In the genomic region with DNA sequence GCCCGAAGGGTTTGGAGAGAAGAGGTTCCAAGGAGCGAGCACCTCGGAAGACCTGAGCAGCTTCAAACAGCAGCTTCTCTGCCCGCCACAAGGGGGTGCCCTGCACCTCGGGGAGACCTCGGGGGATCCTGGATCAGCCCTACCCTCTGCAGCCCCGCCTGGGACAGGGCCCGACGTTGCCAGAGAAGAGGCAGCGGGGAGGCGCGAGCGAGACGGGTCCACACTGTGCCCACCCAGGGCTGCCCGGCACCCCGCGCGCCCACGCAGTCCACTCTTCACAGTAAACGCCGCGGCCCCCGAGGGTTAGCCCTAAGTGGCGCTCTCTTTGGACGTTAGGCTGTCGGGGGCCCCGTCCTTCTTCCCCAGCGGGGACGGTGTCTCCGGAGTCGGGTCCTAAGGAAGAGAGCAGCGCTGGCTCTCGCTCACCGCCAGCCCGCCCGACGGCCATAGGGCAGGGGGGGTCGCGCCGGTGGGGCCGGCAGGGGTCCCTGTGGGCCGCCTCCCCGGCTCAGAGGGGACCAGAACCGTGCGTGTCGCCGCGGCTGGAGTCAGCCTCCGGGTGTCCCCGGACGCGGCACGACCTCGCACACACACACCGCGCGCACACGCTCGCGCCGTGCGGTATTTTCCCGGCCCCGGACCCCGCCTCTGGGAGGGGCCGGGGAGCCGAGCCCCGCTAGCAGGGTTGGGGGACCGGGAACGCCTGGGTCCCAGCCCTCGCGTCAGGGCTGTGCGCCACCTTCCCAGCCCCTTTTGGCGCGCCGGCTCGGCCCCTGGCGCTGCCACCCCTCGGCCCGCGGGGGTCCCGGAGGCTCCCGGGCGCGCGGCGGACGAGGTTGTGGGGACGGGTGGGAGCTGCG, we compare ENCODE assay signal across 1 cellular context.
TF ChIP-seq lines count a peak whose summit lies in the region.

No MANE protein-coding gene starts in this region.

TF ChIP-seq in K562, 482 proteins besides CTCF, POLR2A, EP300 and RAD21 (continued from another document and continues in another):
- TF ChIP-seq, protein P1, sequence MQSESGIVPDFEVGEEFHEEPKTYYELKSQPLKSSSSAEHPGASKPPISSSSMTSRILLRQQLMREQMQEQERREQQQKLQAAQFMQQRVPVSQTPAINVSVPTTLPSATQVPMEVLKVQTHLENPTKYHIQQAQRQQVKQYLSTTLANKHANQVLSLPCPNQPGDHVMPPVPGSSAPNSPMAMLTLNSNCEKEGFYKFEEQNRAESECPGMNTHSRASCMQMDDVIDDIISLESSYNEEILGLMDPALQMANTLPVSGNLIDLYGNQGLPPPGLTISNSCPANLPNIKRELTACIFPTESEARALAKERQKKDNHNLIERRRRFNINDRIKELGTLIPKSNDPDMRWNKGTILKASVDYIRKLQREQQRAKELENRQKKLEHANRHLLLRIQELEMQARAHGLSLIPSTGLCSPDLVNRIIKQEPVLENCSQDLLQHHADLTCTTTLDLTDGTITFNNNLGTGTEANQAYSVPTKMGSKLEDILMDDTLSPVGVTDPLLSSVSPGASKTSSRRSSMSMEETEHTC (IDR thresholded peaks at IDR 0.05) = no peak
- TF ChIP-seq, protein P2, sequence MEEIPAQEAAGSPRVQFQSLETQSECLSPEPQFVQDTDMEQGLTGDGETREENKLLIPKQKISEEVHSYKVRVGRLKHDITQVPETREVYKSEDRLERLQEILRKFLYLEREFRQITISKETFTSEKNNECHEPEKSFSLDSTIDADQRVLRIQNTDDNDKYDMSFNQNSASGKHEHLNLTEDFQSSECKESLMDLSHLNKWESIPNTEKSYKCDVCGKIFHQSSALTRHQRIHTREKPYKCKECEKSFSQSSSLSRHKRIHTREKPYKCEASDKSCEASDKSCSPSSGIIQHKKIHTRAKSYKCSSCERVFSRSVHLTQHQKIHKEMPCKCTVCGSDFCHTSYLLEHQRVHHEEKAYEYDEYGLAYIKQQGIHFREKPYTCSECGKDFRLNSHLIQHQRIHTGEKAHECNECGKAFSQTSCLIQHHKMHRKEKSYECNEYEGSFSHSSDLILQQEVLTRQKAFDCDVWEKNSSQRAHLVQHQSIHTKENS (CRISPR knock-in tag; IDR thresholded peaks at IDR 0.05) = no peak
- TF ChIP-seq HSF4 (CRISPR knock-in tag; IDR thresholded peaks at IDR 0.05; ENCODE audit: borderline replicate concordance) (no peak), TRIM28 (IDR thresholded peaks at IDR 0.05) (no peak), ZNF12 (CRISPR knock-in tag; IDR thresholded peaks at IDR 0.05) (no peak), GABPB2 (CRISPR knock-in tag; conservative IDR thresholded peaks at IDR 0.05) (no peak), ZFP36 (IDR thresholded peaks at IDR 0.05; ENCODE audit: low read depth, low read length, partially characterized antibody) (no peak), MCM3 (IDR thresholded peaks at IDR 0.05) (no peak), NCOA6 (IDR thresholded peaks at IDR 0.05) (peak; percentile 85), L3MBTL2 (IDR thresholded peaks at IDR 0.05) (no peak), ZNF146 (CRISPR knock-in tag; IDR thresholded peaks at IDR 0.05; ENCODE audit: unreplicated experiment) (no peak), JUND (IDR thresholded peaks at IDR 0.05; ENCODE audit: borderline replicate concordance, low read depth, low read length) (0 out of 2 replicates have a peak, but pooled peaks have one; percentile 20), JUND (tag; IDR thresholded peaks at IDR 0.05; ENCODE audit: borderline replicate concordance, low read depth, low read length) (no peak), ZNF384 (IDR thresholded peaks at IDR 0.05; ENCODE audit: low read depth, low read length) (no peak), EGR1 (conservative IDR thresholded peaks at IDR 0.05) (peak; percentile 51), SREBF2 (CRISPR knock-in tag; IDR thresholded peaks at IDR 0.05) (no peak), ZNF217 (CRISPR knock-in tag; IDR thresholded peaks at IDR 0.05) (no peak), MYBL2 (IDR thresholded peaks at IDR 0.05; ENCODE audit: low read depth) (no peak), MYBL2 (CRISPR knock-in tag; IDR thresholded peaks at IDR 0.05; ENCODE audit: borderline replicate concordance) (no peak), HIVEP1 (CRISPR knock-in tag; IDR thresholded peaks at IDR 0.05) (no peak), MEF2D (tag; conservative IDR thresholded peaks at IDR 0.05; ENCODE audit: low read depth) (no peak), PHF20 (IDR thresholded peaks at IDR 0.05; ENCODE audit: partially characterized antibody) (peak; percentile 17), ETV6 (IDR thresholded peaks at IDR 0.05; ENCODE audit: borderline replicate concordance in 1 of 2, low read depth in 2 of 2, low read length in 1 of 2) (no peak), ETV6 (CRISPR knock-in tag; IDR thresholded peaks at IDR 0.05; ENCODE audit: borderline replicate concordance) (no peak), ZNF197 (CRISPR knock-in tag; IDR thresholded peaks at IDR 0.05; ENCODE audit: low read depth) (no peak), CREM (IDR thresholded peaks at IDR 0.05; ENCODE audit: low read depth) (no peak), TAF9B (IDR thresholded peaks at IDR 0.05; ENCODE audit: partially characterized antibody) (no peak), ADNP (tag; IDR thresholded peaks at IDR 0.05) (no peak)
- TF ChIP-seq, protein P3, sequence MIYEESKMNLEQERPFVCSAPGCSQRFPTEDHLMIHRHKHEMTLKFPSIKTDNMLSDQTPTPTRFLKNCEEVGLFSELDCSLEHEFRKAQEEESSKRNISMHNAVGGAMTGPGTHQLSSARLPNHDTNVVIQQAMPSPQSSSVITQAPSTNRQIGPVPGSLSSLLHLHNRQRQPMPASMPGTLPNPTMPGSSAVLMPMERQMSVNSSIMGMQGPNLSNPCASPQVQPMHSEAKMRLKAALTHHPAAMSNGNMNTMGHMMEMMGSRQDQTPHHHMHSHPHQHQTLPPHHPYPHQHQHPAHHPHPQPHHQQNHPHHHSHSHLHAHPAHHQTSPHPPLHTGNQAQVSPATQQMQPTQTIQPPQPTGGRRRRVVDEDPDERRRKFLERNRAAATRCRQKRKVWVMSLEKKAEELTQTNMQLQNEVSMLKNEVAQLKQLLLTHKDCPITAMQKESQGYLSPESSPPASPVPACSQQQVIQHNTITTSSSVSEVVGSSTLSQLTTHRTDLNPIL (CRISPR knock-in tag; IDR thresholded peaks at IDR 0.05) = no peak
- TF ChIP-seq, protein P4, sequence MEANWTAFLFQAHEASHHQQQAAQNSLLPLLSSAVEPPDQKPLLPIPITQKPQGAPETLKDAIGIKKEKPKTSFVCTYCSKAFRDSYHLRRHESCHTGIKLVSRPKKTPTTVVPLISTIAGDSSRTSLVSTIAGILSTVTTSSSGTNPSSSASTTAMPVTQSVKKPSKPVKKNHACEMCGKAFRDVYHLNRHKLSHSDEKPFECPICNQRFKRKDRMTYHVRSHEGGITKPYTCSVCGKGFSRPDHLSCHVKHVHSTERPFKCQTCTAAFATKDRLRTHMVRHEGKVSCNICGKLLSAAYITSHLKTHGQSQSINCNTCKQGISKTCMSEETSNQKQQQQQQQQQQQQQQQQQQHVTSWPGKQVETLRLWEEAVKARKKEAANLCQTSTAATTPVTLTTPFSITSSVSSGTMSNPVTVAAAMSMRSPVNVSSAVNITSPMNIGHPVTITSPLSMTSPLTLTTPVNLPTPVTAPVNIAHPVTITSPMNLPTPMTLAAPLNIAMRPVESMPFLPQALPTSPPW (CRISPR knock-in tag; IDR thresholded peaks at IDR 0.05) = peak; percentile 59
- TF ChIP-seq, protein P5, sequence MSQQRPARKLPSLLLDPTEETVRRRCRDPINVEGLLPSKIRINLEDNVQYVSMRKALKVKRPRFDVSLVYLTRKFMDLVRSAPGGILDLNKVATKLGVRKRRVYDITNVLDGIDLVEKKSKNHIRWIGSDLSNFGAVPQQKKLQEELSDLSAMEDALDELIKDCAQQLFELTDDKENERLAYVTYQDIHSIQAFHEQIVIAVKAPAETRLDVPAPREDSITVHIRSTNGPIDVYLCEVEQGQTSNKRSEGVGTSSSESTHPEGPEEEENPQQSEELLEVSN (IDR thresholded peaks at IDR 0.05; ENCODE audit: borderline replicate concordance in 1 of 2, extremely low read depth in 1 of 2, insufficient read depth in 1 of 2, insufficient read length in 1 of 2, low read depth in 1 of 2, low read length in 1 of 2, poor library complexity in 1 of 2, severe bottlenecking in 1 of 2) = peak in 1 of 2 experiments; percentile 10
- TF ChIP-seq, protein P6, sequence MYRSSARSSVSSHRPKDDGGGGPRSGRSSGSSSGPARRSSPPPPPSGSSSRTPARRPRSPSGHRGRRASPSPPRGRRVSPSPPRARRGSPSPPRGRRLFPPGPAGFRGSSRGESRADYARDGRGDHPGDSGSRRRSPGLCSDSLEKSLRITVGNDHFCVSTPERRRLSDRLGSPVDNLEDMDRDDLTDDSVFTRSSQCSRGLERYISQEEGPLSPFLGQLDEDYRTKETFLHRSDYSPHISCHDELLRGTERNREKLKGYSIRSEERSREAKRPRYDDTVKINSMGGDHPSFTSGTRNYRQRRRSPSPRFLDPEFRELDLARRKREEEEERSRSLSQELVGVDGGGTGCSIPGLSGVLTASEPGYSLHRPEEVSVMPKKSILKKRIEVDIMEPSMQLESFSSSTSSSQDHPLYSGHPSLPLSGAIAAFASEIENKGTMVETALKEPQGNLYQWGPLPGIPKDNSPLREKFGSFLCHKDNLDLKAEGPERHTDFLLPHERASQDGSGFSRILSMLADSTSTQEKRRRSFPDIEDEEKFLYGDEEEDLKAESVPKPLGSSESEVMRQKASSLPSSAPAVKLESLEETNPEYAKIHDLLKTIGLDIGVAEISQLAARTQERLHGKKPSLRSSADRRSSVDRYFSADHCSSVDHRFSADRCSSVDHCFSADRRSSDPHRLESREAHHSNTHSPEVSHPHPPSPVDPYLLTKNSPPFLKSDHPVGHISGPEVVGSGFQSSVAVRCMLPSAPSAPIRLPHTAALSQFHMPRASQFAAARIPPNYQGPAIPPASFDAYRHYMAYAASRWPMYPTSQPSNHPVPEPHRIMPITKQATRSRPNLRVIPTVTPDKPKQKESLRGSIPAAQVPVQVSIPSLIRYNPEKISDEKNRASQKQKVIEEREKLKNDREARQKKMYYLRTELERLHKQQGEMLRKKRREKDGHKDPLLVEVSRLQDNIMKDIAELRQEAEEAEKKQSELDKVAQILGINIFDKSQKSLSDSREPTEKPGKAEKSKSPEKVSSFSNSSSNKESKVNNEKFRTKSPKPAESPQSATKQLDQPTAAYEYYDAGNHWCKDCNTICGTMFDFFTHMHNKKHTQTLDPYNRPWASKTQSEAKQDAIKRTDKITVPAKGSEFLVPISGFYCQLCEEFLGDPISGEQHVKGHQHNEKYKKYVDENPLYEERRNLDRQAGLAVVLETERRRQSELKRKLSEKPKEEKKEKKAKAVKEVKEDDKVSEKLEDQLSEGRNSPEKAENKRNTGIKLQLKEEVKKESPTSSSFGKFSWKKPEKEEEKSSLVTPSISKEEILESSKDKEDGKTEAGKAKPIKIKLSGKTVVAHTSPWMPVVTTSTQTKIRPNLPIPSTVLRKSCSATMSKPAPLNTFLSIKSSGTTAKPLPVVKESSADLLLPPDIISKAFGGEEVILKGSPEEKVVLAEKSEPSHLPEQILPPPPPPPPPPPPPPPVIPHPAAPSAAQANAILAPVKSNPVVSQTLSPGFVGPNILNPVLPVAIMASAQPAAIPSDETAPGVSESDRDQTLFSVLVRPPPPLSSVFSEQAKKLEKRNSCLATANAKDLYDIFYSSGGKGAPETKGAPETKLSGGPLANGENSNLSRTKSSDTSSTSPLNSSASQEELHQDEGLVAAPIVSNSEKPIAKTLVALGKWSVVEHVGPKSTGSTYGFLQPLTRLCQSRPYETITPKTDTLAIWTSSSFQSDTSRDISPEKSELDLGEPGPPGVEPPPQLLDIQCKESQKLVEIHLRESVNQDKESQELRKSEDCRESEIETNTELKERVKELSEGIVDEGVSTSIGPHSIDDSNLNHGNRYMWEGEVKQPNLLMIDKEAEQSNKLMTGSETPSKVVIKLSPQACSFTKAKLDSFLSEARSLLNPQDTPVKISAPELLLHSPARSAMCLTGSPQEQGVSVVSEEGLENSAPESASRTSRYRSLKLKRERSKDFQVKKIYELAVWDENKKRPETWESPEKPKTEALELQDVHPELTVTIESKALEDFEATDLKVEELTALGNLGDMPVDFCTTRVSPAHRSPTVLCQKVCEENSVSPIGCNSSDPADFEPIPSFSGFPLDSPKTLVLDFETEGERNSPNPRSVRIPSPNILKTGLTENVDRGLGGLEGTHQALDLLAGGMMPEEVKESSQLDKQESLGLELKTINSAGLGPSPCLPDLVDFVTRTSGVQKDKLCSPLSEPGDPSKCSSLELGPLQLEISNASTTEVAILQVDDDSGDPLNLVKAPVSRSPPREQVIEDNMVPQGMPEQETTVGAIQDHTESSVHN (IDR thresholded peaks at IDR 0.05; ENCODE audit: borderline replicate concordance in 1 of 2, low read depth in 1 of 2) = no peak
- TF ChIP-seq, protein P7, sequence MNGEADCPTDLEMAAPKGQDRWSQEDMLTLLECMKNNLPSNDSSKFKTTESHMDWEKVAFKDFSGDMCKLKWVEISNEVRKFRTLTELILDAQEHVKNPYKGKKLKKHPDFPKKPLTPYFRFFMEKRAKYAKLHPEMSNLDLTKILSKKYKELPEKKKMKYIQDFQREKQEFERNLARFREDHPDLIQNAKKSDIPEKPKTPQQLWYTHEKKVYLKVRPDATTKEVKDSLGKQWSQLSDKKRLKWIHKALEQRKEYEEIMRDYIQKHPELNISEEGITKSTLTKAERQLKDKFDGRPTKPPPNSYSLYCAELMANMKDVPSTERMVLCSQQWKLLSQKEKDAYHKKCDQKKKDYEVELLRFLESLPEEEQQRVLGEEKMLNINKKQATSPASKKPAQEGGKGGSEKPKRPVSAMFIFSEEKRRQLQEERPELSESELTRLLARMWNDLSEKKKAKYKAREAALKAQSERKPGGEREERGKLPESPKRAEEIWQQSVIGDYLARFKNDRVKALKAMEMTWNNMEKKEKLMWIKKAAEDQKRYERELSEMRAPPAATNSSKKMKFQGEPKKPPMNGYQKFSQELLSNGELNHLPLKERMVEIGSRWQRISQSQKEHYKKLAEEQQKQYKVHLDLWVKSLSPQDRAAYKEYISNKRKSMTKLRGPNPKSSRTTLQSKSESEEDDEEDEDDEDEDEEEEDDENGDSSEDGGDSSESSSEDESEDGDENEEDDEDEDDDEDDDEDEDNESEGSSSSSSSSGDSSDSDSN (IDR thresholded peaks at IDR 0.05; ENCODE audit: borderline replicate concordance in 1 of 2, low read depth in 2 of 2, low read length in 2 of 2) = no peak
- TF ChIP-seq, protein P8, sequence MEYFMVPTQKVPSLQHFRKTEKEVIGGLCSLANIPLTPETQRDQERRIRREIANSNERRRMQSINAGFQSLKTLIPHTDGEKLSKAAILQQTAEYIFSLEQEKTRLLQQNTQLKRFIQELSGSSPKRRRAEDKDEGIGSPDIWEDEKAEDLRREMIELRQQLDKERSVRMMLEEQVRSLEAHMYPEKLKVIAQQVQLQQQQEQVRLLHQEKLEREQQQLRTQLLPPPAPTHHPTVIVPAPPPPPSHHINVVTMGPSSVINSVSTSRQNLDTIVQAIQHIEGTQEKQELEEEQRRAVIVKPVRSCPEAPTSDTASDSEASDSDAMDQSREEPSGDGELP (CRISPR knock-in tag; IDR thresholded peaks at IDR 0.05; ENCODE audit: borderline replicate concordance) = peak; percentile 60
- TF ChIP-seq, protein P9, sequence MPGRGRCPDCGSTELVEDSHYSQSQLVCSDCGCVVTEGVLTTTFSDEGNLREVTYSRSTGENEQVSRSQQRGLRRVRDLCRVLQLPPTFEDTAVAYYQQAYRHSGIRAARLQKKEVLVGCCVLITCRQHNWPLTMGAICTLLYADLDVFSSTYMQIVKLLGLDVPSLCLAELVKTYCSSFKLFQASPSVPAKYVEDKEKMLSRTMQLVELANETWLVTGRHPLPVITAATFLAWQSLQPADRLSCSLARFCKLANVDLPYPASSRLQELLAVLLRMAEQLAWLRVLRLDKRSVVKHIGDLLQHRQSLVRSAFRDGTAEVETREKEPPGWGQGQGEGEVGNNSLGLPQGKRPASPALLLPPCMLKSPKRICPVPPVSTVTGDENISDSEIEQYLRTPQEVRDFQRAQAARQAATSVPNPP (IDR thresholded peaks at IDR 0.05; ENCODE audit: borderline replicate concordance, insufficient read depth, insufficient read length) = no peak
